In genomic region chr1:34163792-34164509, GRCh38 we compare ENCODE assay signal across 9 cellular contexts. TPM values are rescaled to one million over a fixed set of nuclear protein-coding genes. Genes with fewer than 3 reads are reported as not detected.
DNase-seq lines count a peak whose midpoint lies in the region; ATAC-seq and TF ChIP-seq lines count a peak whose summit lies in the region.
"Had no signal": no experiment of that assay in that cellular context is flagged by ENCODE, and none has a peak within 500 bp of the region (broad histone marks: within the 10 kb centered on the region; RNA-seq: fewer than 3 reads in every experiment).

No MANE protein-coding gene starts in this region.

- H3K4me3 ChIP-seq in SJSA1, result peak overlapping the region; percentile 44
- H3K4me3 ChIP-seq in hepatocyte, result peak overlapping the region; percentile 33

- no peak overlapping the region for H3K27ac Mint-ChIP-seq in stimulated activated effector memory CD8-positive, alpha-beta T cell treated with anti-CD3 and anti-CD28 coated beads, Interleukin-12 subunit alpha, Interleukin-12 subunit beta, amount 100 ng/mL, for 72 hours

- no peaks in the 10 kb centered on the region for H3K9me3 Mint-ChIP-seq in stimulated activated effector memory CD8-positive, alpha-beta T cell treated with anti-CD3 and anti-CD28 coated beads, Interleukin-12 subunit alpha, Interleukin-12 subunit beta, amount 100 ng/mL, for 72 hours

- H3K4me1 ChIP-seq in SJSA1 (replicated peaks), result peaks cover 32% of the 10 kb centered on the region
- peaks cover 20% of the 10 kb centered on the region for H3K4me1 ChIP-seq in hepatocyte (ENCODE audit: insufficient read depth)

- H4K20me1 ChIP-seq in hepatocyte (ENCODE audit: insufficient read depth, poor library complexity, severe bottlenecking), result no peaks in the 10 kb centered on the region

- WGBS in hepatocyte (ENCODE audit: low lambda C conversion rate, missing lambda C conversion rate), result 2% methylated on average over 39 of the region's 63 CpGs

- no peak for TF ChIP-seq CTCF in hepatocyte (IDR thresholded peaks at IDR 0.05; ENCODE audit: poor library complexity)

- H3K4me2 ChIP-seq in hepatocyte, result peak overlapping the region; percentile 96

- H3K27ac ChIP-seq in SJSA1, result no peak overlapping the region
- no peak overlapping the region for H3K27ac ChIP-seq in hepatocyte
- H3K27ac ChIP-seq: C4-2B had no signal

- H3K27me3 ChIP-seq in SJSA1 (replicated peaks) (peaks cover 51% of the 10 kb centered on the region), hepatocyte (peaks cover 88% of the 10 kb centered on the region)

- peak overlapping the region; percentile 43 for H3K4me3 Mint-ChIP-seq in stimulated activated effector memory CD8-positive, alpha-beta T cell treated with anti-CD3 and anti-CD28 coated beads, Interleukin-12 subunit alpha, Interleukin-12 subunit beta, amount 100 ng/mL, for 72 hours

- peak overlapping the region; percentile 42 for H2AFZ ChIP-seq in hepatocyte

- no peak for ATAC-seq in stimulated activated effector memory CD8-positive, alpha-beta T cell treated with anti-CD3 and anti-CD28 coated beads, Interleukin-12 subunit alpha, Interleukin-12 subunit beta, amount 100 ng/mL, for 72 hours
- no peak for ATAC-seq in GM18873 (IDR thresholded peaks at IDR 0.05; ENCODE audit: low FRiP score, unreplicated experiment)

- no peaks in the 10 kb centered on the region for H3K9me2 ChIP-seq in hepatocyte (replicated peaks; ENCODE audit: insufficient read depth)

- no peaks in the 10 kb centered on the region for H3K36me3 ChIP-seq in SJSA1
- no peaks in the 10 kb centered on the region for H3K36me3 ChIP-seq in hepatocyte (replicated peaks; ENCODE audit: insufficient read depth, low read depth)

- H3K4me1 Mint-ChIP-seq in stimulated activated effector memory CD8-positive, alpha-beta T cell treated with anti-CD3 and anti-CD28 coated beads, Interleukin-12 subunit alpha, Interleukin-12 subunit beta, amount 100 ng/mL, for 72 hours, result peaks cover 12% of the 10 kb centered on the region

- H3K36me3 Mint-ChIP-seq in stimulated activated effector memory CD8-positive, alpha-beta T cell treated with anti-CD3 and anti-CD28 coated beads, Interleukin-12 subunit alpha, Interleukin-12 subunit beta, amount 100 ng/mL, for 72 hours, result no peaks in the 10 kb centered on the region

- DNase-seq in NCI-H1417 (lab: John Stamatoyannopoulos, UW) (peak; percentile 24 to 61 (median 55)), NCI-H1417 treated with DMSO at 0.1 percent for 48 hours (lab: John Stamatoyannopoulos, UW) (no peak), SJSA1 (ENCODE audit: low read depth in 1 of 2, low spot score in 2 of 2) (peak in 1 of 2 experiments; percentile 11), hepatocyte (ENCODE audit: low spot score) (peak; percentile 19), NCI-H1048 (lab: John Stamatoyannopoulos, UW) (no peak), NCI-H446 treated with DMSO at 0.1 percent for 48 hours (lab: John Stamatoyannopoulos, UW) (no peak)
- no peak for DNase-seq in stimulated activated effector memory CD8-positive, alpha-beta T cell treated with anti-CD3 and anti-CD28 coated beads, Interleukin-12 subunit alpha, Interleukin-12 subunit beta, amount 100 ng/mL, for 72 hours (ENCODE audit: low spot score in 2 of 2)

- no peaks in the 10 kb centered on the region for H3K79me2 ChIP-seq in hepatocyte

- H3K9me3 ChIP-seq in SJSA1 (replicated peaks), result no peaks in the 10 kb centered on the region
- no peaks in the 10 kb centered on the region for H3K9me3 ChIP-seq in hepatocyte (ENCODE audit: low read depth)

RNA-seq across cellular contexts. Expression of gene CSMD2, which starts 1.1 kb away (rescaled TPM):
- total RNA-seq in SJSA1 (2014; rRNA removed; shearing (Covaris generic)), result 0.60 and 0.87 TPM in 2 replicates
- 0.12 and 0.37 TPM in 2 replicates for total RNA-seq in hepatocyte
- polyA plus RNA-seq in hepatocyte, result 0.04 and 0.10 TPM in 2 replicates

RNA-seq across cellular contexts. Expression of gene C1orf94, which starts 12.8 kb away (rescaled TPM):
- total RNA-seq in SJSA1 (2014; rRNA removed; shearing (Covaris generic)), result 0.39 TPM in 1 of 2 replicates, not detected in the other
- not detected in 2 replicates for total RNA-seq in hepatocyte
- polyA plus RNA-seq in hepatocyte, result not detected in 2 replicates

Comparison
In these comparisons a context has a peak if more than half of its experiments do, and no peak if none do; other contexts are left out.
1. DNase-seq: peak in NCI-H1417 (3 of 3) and hepatocyte (single experiment); none in NCI-H1417 treated with DMSO at 0.1 percent for 48 hours (single experiment), stimulated activated effector memory CD8-positive, alpha-beta T cell treated with anti-CD3 and anti-CD28 coated beads, Interleukin-12 subunit alpha, Interleukin-12 subunit beta, amount 100 ng/mL, for 72 hours (0 of 2), NCI-H1048 (single experiment) and NCI-H446 treated with DMSO at 0.1 percent for 48 hours (single experiment).